14 cellular contexts compared by ENCODE assay signal in genomic region chr3:41320953-41321641, GRCh38.
DNase-seq lines count a peak whose midpoint lies in the region; ATAC-seq, FAIRE-seq and TF ChIP-seq lines count a peak whose summit lies in the region.
"Had no signal": no experiment of that assay in that cellular context is flagged by ENCODE, and none has a peak within 500 bp of the region (broad histone marks: within the 10 kb centered on the region; RNA-seq: fewer than 3 reads in every experiment).

No MANE protein-coding gene starts in this region.

- peak overlapping the region; percentile 52 to 65; a peak in 3 of 4 replicates for H3K4me2 ChIP-seq in H1 (ENCODE audit: insufficient read depth in 1 of 2, low read depth in 2 of 2, low read length in 2 of 2)
- H3K4me2 ChIP-seq: BLaER1 treated with 17β-estradiol and CSF1 and Interleukin-3, amounts not matched to agents 10 nM and 100 nM had no signal

- H2BK120ac ChIP-seq in H1 (replicated peaks; ENCODE audit: low read depth, low read length): peak overlapping the region; percentile 93

- no peak overlapping the region for H3K4me3 ChIP-seq in HUES48 (ENCODE audit: low read depth, low read length)
- peak overlapping the region in 1 of 4 experiments; percentile 28; a peak in 1 of 8 replicates for H3K4me3 ChIP-seq in H1 (ENCODE audit: extremely low read depth in 1 of 4, insufficient read depth in 2 of 4, low read depth in 3 of 4, low read length in 4 of 4)
- H3K4me3 ChIP-seq in body of pancreas: no peak overlapping the region
- H3K4me3 ChIP-seq: BLaER1 treated with 17β-estradiol and CSF1 and Interleukin-3, amounts not matched to agents 10 nM and 100 nM; GM23248; HAP-1 had no signal

- H2BK5ac ChIP-seq in H1 (ENCODE audit: low read depth, low read length): peak overlapping the region; percentile 81; the same call in 1 of the 2 replicates

- H3K18ac ChIP-seq in H1 (ENCODE audit: extremely low read depth, low read length): peak overlapping the region; percentile 71

- no peaks in the 10 kb centered on the region for H3K23me2 ChIP-seq in H1 (ENCODE audit: low read depth, low read length)

- H2BK20ac ChIP-seq in H1 (ENCODE audit: low read length): peak overlapping the region; percentile 3; the same call in 1 of the 2 replicates

- H3K79me2 ChIP-seq in H1 (ENCODE audit: control insufficient read depth in 1 of 2, insufficient read depth in 2 of 2, low read length in 2 of 2): no peaks in the 10 kb centered on the region

- intact Hi-C loops in body of pancreas (cut with DNase I) (no loop called here), left cardiac atrium (cut with DNase I) (no loop called here)

- H3K27ac ChIP-seq in HUES48 (ENCODE audit: low read depth, low read length): peak overlapping the region; percentile 83
- no peak overlapping the region for H3K27ac ChIP-seq in H1 (ENCODE audit: low read depth, low read length)
- no peak overlapping the region for H3K27ac ChIP-seq in body of pancreas
- H3K27ac ChIP-seq: BLaER1 treated with 17β-estradiol and CSF1 and Interleukin-3, amounts not matched to agents 10 nM and 100 nM; GM23248 had no signal

- no peaks in the 10 kb centered on the region for H3K9me3 Mint-ChIP-seq in stimulated activated naive B cell treated with anti-CD40 and anti-IgM and Interleukin-4, amounts not matched to agents 10 μg/mL and 1 μg/mL and 100 μg/mL, for 72 hours

- peak overlapping the region; percentile 92 for H4K91ac ChIP-seq in H1 (replicated peaks; ENCODE audit: insufficient read length, low read length)

- no peaks in the 10 kb centered on the region for H3K36me3 Mint-ChIP-seq in stimulated activated naive B cell treated with anti-CD40 and anti-IgM and Interleukin-4, amounts not matched to agents 10 μg/mL and 1 μg/mL and 100 μg/mL, for 72 hours

- H3K27me3 Mint-ChIP-seq in stimulated activated naive B cell treated with anti-CD40 and anti-IgM and Interleukin-4, amounts not matched to agents 10 μg/mL and 1 μg/mL and 100 μg/mL, for 72 hours: no peaks in the 10 kb centered on the region
- H3K27me3 Mint-ChIP-seq: CD4-positive, CD25-positive, alpha-beta regulatory T cell had no signal

- H2AK5ac ChIP-seq in H1 (ENCODE audit: low read depth, low read length): no peak overlapping the region

- peak overlapping the region; percentile 80 for H3K4ac ChIP-seq in H1 (replicated peaks; ENCODE audit: insufficient read length, low read depth, low read length)

- H4K5ac ChIP-seq in H1 (ENCODE audit: insufficient read length, low read depth, low read length): peak overlapping the region; percentile 26

- H3K9me3 ChIP-seq in HUES48 (ENCODE audit: control insufficient read depth, insufficient read depth, low read length): no peaks in the 10 kb centered on the region
- H3K9me3 ChIP-seq in H1 (ENCODE audit: insufficient read depth in 2 of 2, low read depth in 1 of 2, low read length in 1 of 2): no peaks in the 10 kb centered on the region
- H3K9me3 ChIP-seq in body of pancreas: no peaks in the 10 kb centered on the region
- H3K9me3 ChIP-seq: BLaER1 treated with 17β-estradiol and CSF1 and Interleukin-3, amounts not matched to agents 10 nM and 100 nM; HAP-1 had no signal

- no peak for TF ChIP-seq CTCF in H1 (IDR thresholded peaks at IDR 0.05; ENCODE audit: control extremely low read depth in 1 of 3, insufficient read depth in 1 of 3, low read depth in 1 of 3, low read length in 3 of 3)
- no peak for TF ChIP-seq CTCF in body of pancreas (IDR thresholded peaks at IDR 0.05)

- H3K27me3 ChIP-seq in HUES48 (ENCODE audit: control insufficient read depth, insufficient read depth, low read length): no peaks in the 10 kb centered on the region
- no peaks in the 10 kb centered on the region for H3K27me3 ChIP-seq in H1 (replicated peaks in 1 of 4; ENCODE audit: control insufficient read depth in 3 of 4, extremely low read depth in 1 of 4, insufficient read depth in 3 of 4, low read length in 3 of 4)
- H3K27me3 ChIP-seq in body of pancreas: no peaks in the 10 kb centered on the region
- H3K27me3 ChIP-seq: BLaER1 treated with 17β-estradiol and CSF1 and Interleukin-3, amounts not matched to agents 10 nM and 100 nM had no signal

- no peak overlapping the region for H2AFZ ChIP-seq in H1 (ENCODE audit: low read length)
- H2AFZ ChIP-seq: GM23248 had no signal

- no peaks in the 10 kb centered on the region for H3K79me1 ChIP-seq in H1 (ENCODE audit: low read depth, low read length)

- no peak overlapping the region for H3K4me3 Mint-ChIP-seq in stimulated activated naive B cell treated with anti-CD40 and anti-IgM and Interleukin-4, amounts not matched to agents 10 μg/mL and 1 μg/mL and 100 μg/mL, for 72 hours
- H3K4me3 Mint-ChIP-seq: CD4-positive, CD25-positive, alpha-beta regulatory T cell had no signal

- peak overlapping the region; percentile 82 for H3K14ac ChIP-seq in H1 (ENCODE audit: insufficient read length)

- H4K20me1 ChIP-seq in H1 (replicated peaks in 1 of 2; ENCODE audit: control insufficient read depth in 1 of 2, insufficient read depth in 2 of 2, low read length in 2 of 2): no peaks in the 10 kb centered on the region
- H4K20me1 ChIP-seq: BLaER1 treated with 17β-estradiol and CSF1 and Interleukin-3, amounts not matched to agents 10 nM and 100 nM had no signal

- peak overlapping the region; percentile 28; the same call in 1 of the 2 replicates for H2BK12ac ChIP-seq in H1 (ENCODE audit: low read depth, low read length)

- H3K36me3 ChIP-seq in HUES48 (ENCODE audit: control insufficient read depth, insufficient read depth, low read length): no peaks in the 10 kb centered on the region
- H3K36me3 ChIP-seq in H1 (ENCODE audit: control insufficient read depth in 2 of 4, insufficient read depth in 4 of 4, low read length in 3 of 4): no peaks in the 10 kb centered on the region
- no peaks in the 10 kb centered on the region for H3K36me3 ChIP-seq in body of pancreas (replicated peaks in 1 of 2; ENCODE audit: insufficient read depth in 1 of 2, low read depth in 2 of 2)
- H3K36me3 ChIP-seq: BLaER1 treated with 17β-estradiol and CSF1 and Interleukin-3, amounts not matched to agents 10 nM and 100 nM; HAP-1 had no signal

- WGBS in H1 (ENCODE audit: extremely low coverage in 1 of 2, insufficient coverage in 1 of 2, insufficient read length in 1 of 2, insufficient replicate concordance in 2 of 2, low coverage in 1 of 2, low lambda C conversion rate in 2 of 2, missing lambda C conversion rate in 1 of 2), 2 experiments: 28% methylated on average over 8 of the region's 8 CpGs; no CpG with 5 or more reads in 1 of the 2 experiments
- WGBS in body of pancreas, 2 donors: 75 to 79% methylated on average over 8 of the region's 8 CpGs

- POLR2A ChIA-PET in H1 (lab: Charles Lee; ENCODE audit: partially characterized antibody): no interaction called here

- TF ChIP-seq RAD21 in H1 (IDR thresholded peaks at IDR 0.05 in 1 of 2, conservative IDR thresholded peaks at IDR 0.05 in 1 of 2; ENCODE audit: low read depth in 2 of 2, low read length in 2 of 2): no peak

- H3K9ac ChIP-seq in HUES48 (ENCODE audit: low read depth, low read length): no peak overlapping the region
- no peak overlapping the region for H3K9ac ChIP-seq in H1 (replicated peaks in 1 of 4; ENCODE audit: extremely low read depth in 1 of 4, low read depth in 3 of 4, low read length in 3 of 4)
- H3K9ac ChIP-seq: BLaER1 treated with 17β-estradiol and CSF1 and Interleukin-3, amounts not matched to agents 10 nM and 100 nM; GM23248 had no signal

- DNase-seq in H1 (ENCODE audit: low read depth in 1 of 2, low spot score in 2 of 2) (no peak), iPS-NIHi11 (ENCODE audit: low spot score) (peak; percentile 26), body of pancreas (no peak), left cardiac atrium (no peak)
- DNase-seq in stimulated activated naive B cell treated with anti-CD40 and anti-IgM and Interleukin-4, amounts not matched to agents 10 μg/mL and 1 μg/mL and 100 μg/mL, for 72 hours: no peak
- no peak for DNase-seq in activated effector memory CD4-positive, alpha-beta T cell treated with Interleukin-2 at 50 U/mL for 16 hours
- DNase-seq: ACHN; Calu3; CD4-positive, CD25-positive, alpha-beta regulatory T cell; DMS 273 treated with DMSO at 0.1 percent for 48 hours; GM23248 had no signal

- no peak overlapping the region for H3K23ac ChIP-seq in H1 (ENCODE audit: insufficient read length)

- no peak overlapping the region for H3K56ac ChIP-seq in H1 (replicated peaks; ENCODE audit: insufficient read length, low read depth, low read length)

- H2BK15ac ChIP-seq in H1 (ENCODE audit: low read length): peak overlapping the region; percentile 23; the same call in 1 of the 2 replicates

- TF ChIP-seq EP300 in H1 (IDR thresholded peaks at IDR 0.05; ENCODE audit: borderline replicate concordance in 1 of 2, low read depth in 2 of 2, low read length in 2 of 2): no peak

- TF ChIP-seq POLR2A in H1 (IDR thresholded peaks at IDR 0.05; ENCODE audit: control extremely low read depth in 1 of 2, low read depth in 2 of 2, low read length in 2 of 2) (no peak), body of pancreas (IDR thresholded peaks at IDR 0.05) (no peak)

- H3K27ac Mint-ChIP-seq in stimulated activated naive B cell treated with anti-CD40 and anti-IgM and Interleukin-4, amounts not matched to agents 10 μg/mL and 1 μg/mL and 100 μg/mL, for 72 hours: peak overlapping the region; percentile 26
- H3K27ac Mint-ChIP-seq: CD4-positive, CD25-positive, alpha-beta regulatory T cell had no signal

- CTCF ChIA-PET in H1 (lab: Charles Lee; ENCODE audit: partially characterized antibody): interaction anchor here (0.6 kb wide), 1 partner anchor 402 kb away, joined by 4 read pairs; no protein-coding TSS in a partner anchor

- H3K4me1 Mint-ChIP-seq in stimulated activated naive B cell treated with anti-CD40 and anti-IgM and Interleukin-4, amounts not matched to agents 10 μg/mL and 1 μg/mL and 100 μg/mL, for 72 hours: no peaks in the 10 kb centered on the region

- no peak for ATAC-seq in stimulated activated naive B cell treated with anti-CD40 and anti-IgM and Interleukin-4, amounts not matched to agents 10 μg/mL and 1 μg/mL and 100 μg/mL, for 72 hours (replicated peaks)
- ATAC-seq in body of pancreas (no peak), left cardiac atrium (no peak)

- peaks cover 27% of the 10 kb centered on the region for H3K4me1 ChIP-seq in HUES48 (ENCODE audit: control insufficient read depth, insufficient read depth, low read length)
- peaks cover 3 to 17% (median 14%) of the 10 kb centered on the region in 4 experiments for H3K4me1 ChIP-seq in H1 (replicated peaks in 1 of 4; ENCODE audit: control insufficient read depth in 3 of 4, insufficient read depth in 4 of 4, low read length in 3 of 4)
- no peaks in the 10 kb centered on the region for H3K4me1 ChIP-seq in body of pancreas
- H3K4me1 ChIP-seq: BLaER1 treated with 17β-estradiol and CSF1 and Interleukin-3, amounts not matched to agents 10 nM and 100 nM; HAP-1 had no signal

- no peak for FAIRE-seq in H1 (lab: Jason Lieb, UNC)

- H4K8ac ChIP-seq in H1 (ENCODE audit: extremely low read depth, insufficient read depth, low read length): no peak overlapping the region

TF ChIP-seq in H1, 55 proteins besides CTCF, POLR2A, EP300 and RAD21 (continues in another document):
- TF ChIP-seq POLR2AphosphoS5 (IDR thresholded peaks at IDR 0.05; ENCODE audit: low read depth, low read length): no peak
- TF ChIP-seq SIRT6 (IDR thresholded peaks at IDR 0.05; ENCODE audit: low read length): no peak
